ENCODE assay signal across 13 cellular contexts in genomic region chr5:149205625-149206523, GRCh38.
DNase-seq lines count a peak whose midpoint lies in the region; ATAC-seq, FAIRE-seq and TF ChIP-seq lines count a peak whose summit lies in the region.
"Had no signal": no experiment of that assay in that cellular context is flagged by ENCODE, and none has a peak within 500 bp of the region (broad histone marks: within the 10 kb centered on the region; RNA-seq: fewer than 3 reads in every experiment).

No MANE protein-coding gene starts in this region.

- H3K4me3 ChIP-seq in SJSA1 (no peak overlapping the region), foreskin fibroblast (ENCODE audit: low read depth in 1 of 2, low read length in 2 of 2) (no peak overlapping the region)
- H3K4me3 ChIP-seq: esophagus squamous epithelium had no signal

- no peak overlapping the region for H3K56ac ChIP-seq in H9 (ENCODE audit: insufficient read length, low read depth, low read length)

- no peaks in the 10 kb centered on the region for H4K20me1 ChIP-seq in H9 (ENCODE audit: control insufficient read depth, insufficient read depth, insufficient read length)

- H2BK12ac ChIP-seq in H9 (ENCODE audit: insufficient read length, low read depth, low read length), result no peak overlapping the region

- H3K4me1 ChIP-seq in SJSA1 (replicated peaks), result peaks cover 81% of the 10 kb centered on the region
- no peaks in the 10 kb centered on the region for H3K4me1 ChIP-seq in H9 (ENCODE audit: insufficient read depth, low read length)
- H3K4me1 ChIP-seq: BE2C had no signal

- H3K9me3 ChIP-seq in SJSA1 (replicated peaks) (no peaks in the 10 kb centered on the region), H9 (ENCODE audit: control insufficient read depth, low read depth, low read length) (no peaks in the 10 kb centered on the region)
- H3K9me3 ChIP-seq: BE2C, esophagus squamous epithelium had no signal

- H3K4me3 Mint-ChIP-seq in osteocyte (ENCODE audit: unreplicated experiment) (no peak overlapping the region), H9 (no peak overlapping the region)
- H3K4me3 Mint-ChIP-seq: brain had no signal

- no peak overlapping the region for H2BK120ac ChIP-seq in H9 (ENCODE audit: low read depth, low read length, poor library complexity, severe bottlenecking)

- H3K36me3 ChIP-seq in SJSA1, result peaks cover 53% of the 10 kb centered on the region
- H3K36me3 ChIP-seq: BE2C had no signal

- peak overlapping the region; percentile 97 for H3K27ac ChIP-seq in SJSA1
- H3K27ac ChIP-seq in H9 (ENCODE audit: insufficient read length, low read depth, low read length), result no peak overlapping the region

- H3K27me3 ChIP-seq in SJSA1 (replicated peaks), result no peaks in the 10 kb centered on the region
- no peaks in the 10 kb centered on the region for H3K27me3 ChIP-seq in H9 (ENCODE audit: insufficient read depth, low read length)
- H3K27me3 ChIP-seq: BE2C, esophagus squamous epithelium had no signal

- H3K23me2 ChIP-seq in H9 (ENCODE audit: insufficient read length, low read depth, low read length, poor library complexity, severe bottlenecking), result no peaks in the 10 kb centered on the region

- H3K27ac Mint-ChIP-seq in osteocyte (ENCODE audit: unreplicated experiment), result peak overlapping the region; percentile 48
- no peak overlapping the region for H3K27ac Mint-ChIP-seq in H9
- H3K27ac Mint-ChIP-seq: brain had no signal

- H3K79me2 ChIP-seq in H9 (ENCODE audit: insufficient read depth, low read length), result no peaks in the 10 kb centered on the region

- no peak overlapping the region for H3K23ac ChIP-seq in H9 (ENCODE audit: insufficient read length, low read depth, low read length)

- no peaks in the 10 kb centered on the region for H3K27me3 Mint-ChIP-seq in osteocyte (ENCODE audit: unreplicated experiment)
- peaks cover 8% of the 10 kb centered on the region; the same call in 1 of the 2 replicates for H3K27me3 Mint-ChIP-seq in H9 (ENCODE audit: low read depth)

- FAIRE-seq in GM12891 (lab: Jason Lieb, UNC), result no peak
- FAIRE-seq: G401.6, RCC 7860 had no signal

- H4K8ac ChIP-seq in H9 (replicated peaks; ENCODE audit: insufficient read length, low read depth, low read length), result no peak overlapping the region

- no CpG with 5 or more reads among the region's 10 CpGs for WGBS in H9 (ENCODE audit: extremely low coverage, insufficient read length, low lambda C conversion rate)

- no peak overlapping the region for H2AFZ ChIP-seq in H9 (ENCODE audit: low read length)

- no peak overlapping the region for H2BK5ac ChIP-seq in H9 (ENCODE audit: insufficient read length, low read length)

- H2BK20ac ChIP-seq in H9 (ENCODE audit: low read depth, low read length, poor library complexity, severe bottlenecking), result no peak overlapping the region

- H4K91ac ChIP-seq in H9 (ENCODE audit: insufficient read length, low read depth, low read length), result no peak overlapping the region

- H3K4ac ChIP-seq in H9 (ENCODE audit: low read depth, low read length), result no peak overlapping the region

- TF ChIP-seq CTCF in foreskin fibroblast (IDR thresholded peaks at IDR 0.05; ENCODE audit: low read depth, low read length), result no peak
- TF ChIP-seq CTCF in osteocyte (IDR thresholded peaks at IDR 0.05), result no peak
- no peak for TF ChIP-seq CTCF in H9 (conservative IDR thresholded peaks at IDR 0.05)

- no peak overlapping the region for H3K14ac ChIP-seq in H9 (ENCODE audit: insufficient read depth, low read length)

- H3K9me3 Mint-ChIP-seq in osteocyte (ENCODE audit: unreplicated experiment), result no peaks in the 10 kb centered on the region
- H3K9me3 Mint-ChIP-seq in H9, result no peaks in the 10 kb centered on the region
- H3K9me3 Mint-ChIP-seq: brain had no signal

- H2BK15ac ChIP-seq in H9 (ENCODE audit: low read depth, low read length), result no peak overlapping the region

- H3T11ph ChIP-seq in H9 (ENCODE audit: low read length), result no peak overlapping the region

- H3K9ac ChIP-seq in H9 (ENCODE audit: extremely low read depth, insufficient read length, low read length), result no peak overlapping the region

- H3K36me3 Mint-ChIP-seq in osteocyte (ENCODE audit: unreplicated experiment) (no peaks in the 10 kb centered on the region), H9 (ENCODE audit: insufficient read depth in 1 of 3, low read depth in 3 of 3) (no peaks in the 10 kb centered on the region)

- no peak for ATAC-seq in activated CD4-positive, CD25-positive, alpha-beta regulatory T cell treated with anti-CD3 and anti-CD28 coated beads, Interleukin-2, amount 50 U/mL, for 24 hours

- peak; percentile 61 for DNase-seq in AG08396 (ENCODE audit: low spot score)
- peak; percentile 99 for DNase-seq in SJSA1 (ENCODE audit: low read depth in 1 of 2, low spot score in 2 of 2)
- DNase-seq in foreskin fibroblast, result peak; percentile 88 to 91
- no peak for DNase-seq in osteocyte (ENCODE audit: extremely low spot score, unreplicated experiment)
- no peak for DNase-seq in GM12891 (ENCODE audit: insufficient read length, low spot score)
- DNase-seq in activated gamma-delta T cell (lab: John Stamatoyannopoulos, UW), result no peak
- no peak for DNase-seq in H9
- DNase-seq: BE2C, esophagus squamous epithelium had no signal

- H3K18ac ChIP-seq in H9 (ENCODE audit: insufficient read length, low read depth, low read length), result no peak overlapping the region

- no peak overlapping the region for H4K5ac ChIP-seq in H9 (ENCODE audit: insufficient read length, low read depth, low read length)

- H3K4me1 Mint-ChIP-seq in osteocyte (ENCODE audit: unreplicated experiment) (peaks cover 10% of the 10 kb centered on the region), H9 (no peaks in the 10 kb centered on the region; a peak in 1 of 4 replicates)

- no peak overlapping the region for H3K4me2 ChIP-seq in H9 (ENCODE audit: insufficient read depth, insufficient read length, low read length)

- H2AK5ac ChIP-seq in H9 (ENCODE audit: insufficient read length, low read length), result no peak overlapping the region

- no peaks in the 10 kb centered on the region for H3K79me1 ChIP-seq in H9 (ENCODE audit: insufficient read depth, low read depth, low read length, poor library complexity, severe bottlenecking)

- TF ChIP-seq POLR2A in GM12891 (IDR thresholded peaks at IDR 0.05; ENCODE audit: low read depth, low read length), result no peak

TF ChIP-seq in GM12891, 5 proteins besides CTCF, POLR2A, EP300 and RAD21:
- TF ChIP-seq PAX5 (IDR thresholded peaks at IDR 0.05; ENCODE audit: insufficient read depth, low read length, severe bottlenecking) (no peak), POLR2AphosphoS5 (IDR thresholded peaks at IDR 0.05; ENCODE audit: low read depth, low read length) (no peak), SPI1 (IDR thresholded peaks at IDR 0.05; ENCODE audit: low read depth, low read length) (no peak)

Comparison
In these comparisons a context has a peak if more than half of its experiments do, and no peak if none do; other contexts are left out.
1. DNase-seq: peak in AG08396 (single experiment), SJSA1 (2 of 2) and foreskin fibroblast (2 of 2); none in osteocyte (single experiment), GM12891 (single experiment), activated gamma-delta T cell (single experiment) and H9 (single experiment).